Comparison of ENCODE assay signal across 20 cellular contexts in the genomic region with DNA sequence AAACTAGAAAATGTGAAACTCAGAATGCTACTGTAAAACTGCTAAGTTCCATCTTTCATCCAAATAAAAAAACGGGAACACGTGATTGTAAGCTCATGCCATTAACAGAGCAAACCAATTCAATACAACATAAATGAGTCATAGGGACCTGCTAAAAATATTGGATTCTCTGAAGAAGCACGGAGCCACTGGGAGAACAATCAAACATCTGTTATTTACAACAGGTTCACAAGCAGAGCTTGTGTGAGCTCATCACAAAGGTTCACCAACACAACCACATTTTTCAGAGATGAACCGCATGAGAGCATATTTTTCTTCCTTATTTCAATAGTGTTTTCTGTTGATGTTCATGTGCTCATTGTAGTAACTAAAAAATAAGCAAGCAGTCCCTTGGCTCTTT.
DNase-seq lines count a peak whose midpoint lies in the region; ATAC-seq, FAIRE-seq and TF ChIP-seq lines count a peak whose summit lies in the region.
"Had no signal": no experiment of that assay in that cellular context is flagged by ENCODE, and none has a peak within 500 bp of the region (broad histone marks: within the 10 kb centered on the region; RNA-seq: fewer than 3 reads in every experiment).

No MANE protein-coding gene starts in this region.

- H3K27me3 ChIP-seq in astrocyte (ENCODE audit: insufficient read depth, low read length) (no peaks in the 10 kb centered on the region), mesenchymal stem cell (ENCODE audit: control insufficient read depth in 1 of 2, insufficient read depth in 1 of 2, low read length in 2 of 2) (no peaks in the 10 kb centered on the region)
- H3K27me3 ChIP-seq: cardiac muscle cell, neural progenitor cell, upper lobe of right lung had no signal

- H3K36me3 Mint-ChIP-seq in astrocyte (ENCODE audit: low read depth, unreplicated experiment) = no peaks in the 10 kb centered on the region
- H3K36me3 Mint-ChIP-seq: neural progenitor cell; stimulated activated naive B cell treated with anti-CD40 and anti-IgM and Interleukin-4, amounts not matched to agents 10 μg/mL and 1 μg/mL and 100 μg/mL, for 72 hours had no signal

- peaks cover 23% of the 10 kb centered on the region for H3K79me1 ChIP-seq in mesenchymal stem cell (replicated peaks; ENCODE audit: low read length, poor library complexity, severe bottlenecking)

- DNase-seq in DMS153 treated with DMSO at 0.1 percent for 48 hours (lab: John Stamatoyannopoulos, UW; ENCODE audit: unreplicated experiment) (peak; percentile 79), NCI-H1694 (lab: John Stamatoyannopoulos, UW) (peak; percentile 85), astrocyte (ENCODE audit: low read depth) (peak; percentile 74), mesenchymal stem cell (peak; percentile 30), kidney (no peak), left cardiac atrium (no peak)
- DNase-seq: activated CD8-positive, alpha-beta memory T cell treated with anti-CD3 and anti-CD28 coated beads, Interleukin-2, amount 50 U/mL, for 4 hours; activated naive CD4-positive, alpha-beta T cell treated with anti-CD3 and anti-CD28 coated beads, Interleukin-2, amount 50 U/mL, for 16 hours; C1 segment of cervical spinal cord; H7; MM.1S; NCI-H510A; stimulated activated naive B cell treated with anti-CD40 and anti-IgM and Interleukin-4, amounts not matched to agents 10 μg/mL and 1 μg/mL and 100 μg/mL, for 72 hours; T-helper 2 cell; upper lobe of right lung had no signal

- WGBS in mesenchymal stem cell = 60% methylated on average over 3 of the region's 4 CpGs

- ATAC-seq in HG02588 (IDR thresholded peaks at IDR 0.05; ENCODE audit: unreplicated experiment) (no peak), left cardiac atrium (no peak), GM19324 (IDR thresholded peaks at IDR 0.05; ENCODE audit: low FRiP score, unreplicated experiment) (no peak)
- ATAC-seq: stimulated activated naive B cell treated with anti-CD40 and anti-IgM and Interleukin-4, amounts not matched to agents 10 μg/mL and 1 μg/mL and 100 μg/mL, for 72 hours; upper lobe of right lung had no signal

- H3K4me3 ChIP-seq in astrocyte (ENCODE audit: insufficient read depth, low read depth, low read length) (no peak overlapping the region), mesenchymal stem cell (ENCODE audit: insufficient read depth in 1 of 2, low read depth in 1 of 2, low read length in 2 of 2) (no peak overlapping the region), kidney (ENCODE audit: low read length in 2 of 2) (no peak overlapping the region)
- H3K4me3 ChIP-seq: cardiac muscle cell, neural progenitor cell, skin epidermis, upper lobe of right lung had no signal

- no peaks in the 10 kb centered on the region for H4K20me1 ChIP-seq in astrocyte (ENCODE audit: insufficient read depth, low read length)

- no peak overlapping the region for H4K8ac ChIP-seq in mesenchymal stem cell (ENCODE audit: low read length)

- H3K36me3 ChIP-seq in astrocyte (ENCODE audit: insufficient read depth, low read length) (no peaks in the 10 kb centered on the region), mesenchymal stem cell (ENCODE audit: control insufficient read depth in 1 of 2, insufficient read depth in 2 of 2, low read depth in 1 of 2, low read length in 2 of 2) (no peaks in the 10 kb centered on the region), kidney (ENCODE audit: control insufficient read depth in 1 of 2, insufficient read depth in 2 of 2, low read length in 2 of 2) (no peaks in the 10 kb centered on the region)
- H3K36me3 ChIP-seq: cardiac muscle cell, neural progenitor cell, upper lobe of right lung had no signal

- H2BK5ac ChIP-seq in mesenchymal stem cell (ENCODE audit: low read depth, low read length, poor library complexity, severe bottlenecking) = no peak overlapping the region

- H2BK120ac ChIP-seq in mesenchymal stem cell (ENCODE audit: low read depth, low read length) = no peak overlapping the region

- H3K79me2 ChIP-seq in astrocyte (ENCODE audit: insufficient read depth, low read length) = no peaks in the 10 kb centered on the region

- no peak overlapping the region for H3K4ac ChIP-seq in mesenchymal stem cell (ENCODE audit: low read depth in 1 of 2, low read length in 2 of 2)

- FAIRE-seq in astrocyte (lab: Jason Lieb, UNC) = no peak
- FAIRE-seq in kidney (lab: Jason Lieb, UNC) = no peak

- peaks cover 2% of the 10 kb centered on the region for H3K9me3 Mint-ChIP-seq in astrocyte (ENCODE audit: unreplicated experiment)
- H3K9me3 Mint-ChIP-seq: neural progenitor cell had no signal

- H2AFZ ChIP-seq in astrocyte (ENCODE audit: low read depth, low read length) = no peak overlapping the region
- H2AFZ ChIP-seq in mesenchymal stem cell (ENCODE audit: low read depth, low read length) = no peak overlapping the region
- H2AFZ ChIP-seq: neural progenitor cell had no signal

- H3K23ac ChIP-seq in mesenchymal stem cell (ENCODE audit: low read length in 2 of 2) = no peak overlapping the region

- no peak overlapping the region for H3K14ac ChIP-seq in mesenchymal stem cell (ENCODE audit: low read length in 2 of 2)

- H2BK15ac ChIP-seq in mesenchymal stem cell (ENCODE audit: low read depth, poor library complexity, severe bottlenecking) = no peak overlapping the region

- H3K4me3 Mint-ChIP-seq in astrocyte (ENCODE audit: unreplicated experiment) = no peak overlapping the region
- H3K4me3 Mint-ChIP-seq: neural progenitor cell; stimulated activated naive B cell treated with anti-CD40 and anti-IgM and Interleukin-4, amounts not matched to agents 10 μg/mL and 1 μg/mL and 100 μg/mL, for 72 hours had no signal

- H3K4me1 Mint-ChIP-seq in astrocyte (ENCODE audit: low read depth, unreplicated experiment) = no peaks in the 10 kb centered on the region
- H3K4me1 Mint-ChIP-seq: stimulated activated naive B cell treated with anti-CD40 and anti-IgM and Interleukin-4, amounts not matched to agents 10 μg/mL and 1 μg/mL and 100 μg/mL, for 72 hours had no signal

- no peak overlapping the region for H4K91ac ChIP-seq in mesenchymal stem cell (ENCODE audit: low read length)

- H3K4me2 ChIP-seq in astrocyte (ENCODE audit: low read length) = no peak overlapping the region
- no peak overlapping the region for H3K4me2 ChIP-seq in mesenchymal stem cell (ENCODE audit: low read length, poor library complexity, severe bottlenecking)
- H3K4me2 ChIP-seq: neural progenitor cell had no signal

- H3K18ac ChIP-seq in mesenchymal stem cell (ENCODE audit: low read depth in 1 of 2, low read length in 2 of 2) = no peak overlapping the region

- H3K27ac ChIP-seq in astrocyte (ENCODE audit: low read depth, low read length) (no peak overlapping the region), mesenchymal stem cell (ENCODE audit: low read length, poor library complexity, severe bottlenecking) (no peak overlapping the region), kidney (ENCODE audit: low read depth in 2 of 2, low read length in 2 of 2) (no peak overlapping the region)
- H3K27ac ChIP-seq: cardiac muscle cell, neural progenitor cell, skin epidermis, upper lobe of right lung had no signal

- H3K27me3 Mint-ChIP-seq in astrocyte (ENCODE audit: low read depth, unreplicated experiment) = no peaks in the 10 kb centered on the region
- H3K27me3 Mint-ChIP-seq: stimulated activated naive B cell treated with anti-CD40 and anti-IgM and Interleukin-4, amounts not matched to agents 10 μg/mL and 1 μg/mL and 100 μg/mL, for 72 hours had no signal

- H3K9me3 ChIP-seq in astrocyte (ENCODE audit: insufficient read depth, low read depth, low read length) (no peaks in the 10 kb centered on the region), mesenchymal stem cell (ENCODE audit: control insufficient read depth, low read length) (peaks cover 12% of the 10 kb centered on the region), kidney (ENCODE audit: control insufficient read depth in 1 of 2, low read length in 2 of 2) (no peaks in the 10 kb centered on the region)
- H3K9me3 ChIP-seq: upper lobe of right lung had no signal

- H3K4me1 ChIP-seq in astrocyte (ENCODE audit: insufficient read depth, low read length) = no peaks in the 10 kb centered on the region
- no peaks in the 10 kb centered on the region for H3K4me1 ChIP-seq in mesenchymal stem cell (ENCODE audit: control insufficient read depth, insufficient read depth, low read depth, low read length)
- H3K4me1 ChIP-seq in kidney (ENCODE audit: control insufficient read depth in 1 of 2, insufficient read depth in 1 of 2, low read depth in 1 of 2, low read length in 2 of 2) = no peaks in the 10 kb centered on the region
- H3K4me1 ChIP-seq: upper lobe of right lung had no signal

- no peak overlapping the region for H3K9ac ChIP-seq in astrocyte (ENCODE audit: low read length)
- no peak overlapping the region for H3K9ac ChIP-seq in mesenchymal stem cell (ENCODE audit: low read length)
- H3K9ac ChIP-seq in kidney (ENCODE audit: low read length in 2 of 2) = no peak overlapping the region
- H3K9ac ChIP-seq: neural progenitor cell had no signal

- no peak overlapping the region for H3K27ac Mint-ChIP-seq in astrocyte (ENCODE audit: unreplicated experiment)
- H3K27ac Mint-ChIP-seq: neural progenitor cell; stimulated activated naive B cell treated with anti-CD40 and anti-IgM and Interleukin-4, amounts not matched to agents 10 μg/mL and 1 μg/mL and 100 μg/mL, for 72 hours had no signal

- intact Hi-C loops in kidney (cut with DNase I) (no loop called here), left cardiac atrium (cut with DNase I) (no loop called here)

- H2BK12ac ChIP-seq in mesenchymal stem cell (ENCODE audit: low read length in 2 of 2) = no peak overlapping the region

- TF ChIP-seq CTCF in astrocyte (IDR thresholded peaks at IDR 0.05; ENCODE audit: insufficient read depth, low read depth, low read length) (no peak), kidney (IDR thresholded peaks at IDR 0.05; ENCODE audit: borderline replicate concordance, extremely low read depth, insufficient read depth) (no peak)

- no peak overlapping the region for H2AK5ac ChIP-seq in mesenchymal stem cell (ENCODE audit: low read length, severe bottlenecking)

Comparison
In these comparisons a context has a peak if more than half of its experiments do, and no peak if none do; other contexts are left out.
1. DNase-seq: peak in DMS153 treated with DMSO at 0.1 percent for 48 hours (single experiment), NCI-H1694 (single experiment), astrocyte (single experiment) and mesenchymal stem cell (single experiment); none in kidney (single experiment) and left cardiac atrium (single experiment).